20 cellular contexts compared by ENCODE assay signal in genomic region chr10:86706977-86707376, GRCh38. TPM values are rescaled to one million over a fixed set of nuclear protein-coding genes. Genes with fewer than 3 reads are reported as not detected.
DNase-seq lines count a peak whose midpoint lies in the region; ATAC-seq and TF ChIP-seq lines count a peak whose summit lies in the region.
"Had no signal": no experiment of that assay in that cellular context is flagged by ENCODE, and none has a peak within 500 bp of the region (broad histone marks: within the 10 kb centered on the region; RNA-seq: fewer than 3 reads in every experiment).

No MANE protein-coding gene starts in this region.

- H3K4me3 Mint-ChIP-seq in natural killer cell (no peak overlapping the region), nephron progenitor cell (no peak overlapping the region)
- H3K4me3 Mint-ChIP-seq in natural killer cell treated with Interleukin-12 subunit alpha and Interleukin-12 subunit beta and Interleukin-15 and Interleukin-18, amount 100 ng/mL, for 72 hours: no peak overlapping the region
- no peak overlapping the region for H3K4me3 Mint-ChIP-seq in activated T-cell treated with anti-CD3 and anti-CD28 coated beads, Interleukin-2, amount 50 U/mL, for 72 hours

- H3K36me3 Mint-ChIP-seq in natural killer cell (no peaks in the 10 kb centered on the region), nephron progenitor cell (ENCODE audit: low read depth) (no peaks in the 10 kb centered on the region)
- H3K36me3 Mint-ChIP-seq in natural killer cell treated with Interleukin-12 subunit alpha and Interleukin-12 subunit beta and Interleukin-15 and Interleukin-18, amount 100 ng/mL, for 72 hours: no peaks in the 10 kb centered on the region
- no peaks in the 10 kb centered on the region for H3K36me3 Mint-ChIP-seq in activated T-cell treated with anti-CD3 and anti-CD28 coated beads, Interleukin-2, amount 50 U/mL, for 72 hours (ENCODE audit: insufficient read depth in 2 of 2)
- H3K36me3 Mint-ChIP-seq: CD8-positive, alpha-beta memory T cell had no signal

- H3K4me1 ChIP-seq in muscle layer of colon (ENCODE audit: insufficient read depth, low read length): peaks cover 8% of the 10 kb centered on the region
- peaks cover 0 to 22% (median 12%) of the 10 kb centered on the region in 4 donors for H3K4me1 ChIP-seq in sigmoid colon

- no peak for DNase-seq in natural killer cell
- DNase-seq in natural killer cell treated with Interleukin-12 subunit alpha and Interleukin-12 subunit beta and Interleukin-15 and Interleukin-18, amount 100 ng/mL, for 72 hours (ENCODE audit: low spot score): no peak
- DNase-seq in sigmoid colon: no peak
- no peak for DNase-seq in activated T-cell treated with anti-CD3 and anti-CD28 coated beads, Interleukin-2, amount 50 U/mL, for 72 hours
- DNase-seq in nephron progenitor cell: no peak
- DNase-seq in GM03348 (ENCODE audit: low spot score): no peak
- DNase-seq: ACHN; C1 segment of cervical spinal cord; GOT3; MM.1S; NCI-H1092 treated with DMSO at 0.1 percent for 48 hours; NCI-H146; NCI-H2029 treated with DMSO at 0.1 percent for 48 hours; NCI-H2171 treated with DMSO at 0.1 percent for 48 hours; NCI-H446 treated with DMSO at 0.1 percent for 48 hours; NK-92 treated with Interleukin-12 subunit alpha and Interleukin-12 subunit beta, amount 100 ng/mL, for 24 hours had no signal

- H3K27me3 Mint-ChIP-seq in natural killer cell (ENCODE audit: low read depth in 2 of 2): no peaks in the 10 kb centered on the region
- H3K27me3 Mint-ChIP-seq in natural killer cell treated with Interleukin-12 subunit alpha and Interleukin-12 subunit beta and Interleukin-15 and Interleukin-18, amount 100 ng/mL, for 72 hours: no peaks in the 10 kb centered on the region
- H3K27me3 Mint-ChIP-seq in activated T-cell treated with anti-CD3 and anti-CD28 coated beads, Interleukin-2, amount 50 U/mL, for 72 hours (ENCODE audit: low read depth): no peaks in the 10 kb centered on the region
- H3K27me3 Mint-ChIP-seq in nephron progenitor cell (ENCODE audit: low read depth, poor library complexity): peaks cover 9% of the 10 kb centered on the region
- H3K27me3 Mint-ChIP-seq: CD8-positive, alpha-beta memory T cell had no signal

- 92 to 94% methylated on average over 1 of the region's 1 CpG for WGBS in sigmoid colon, 2 donors

- intact Hi-C loops in natural killer cell (cut with micrococcal nuclease): no loop called here
- intact Hi-C loops in sigmoid colon (cut with DNase I): no loop called here

- peaks cover 20 to 30% of the 10 kb centered on the region in 2 donors for H3K4me1 Mint-ChIP-seq in natural killer cell
- H3K4me1 Mint-ChIP-seq in natural killer cell treated with Interleukin-12 subunit alpha and Interleukin-12 subunit beta and Interleukin-15 and Interleukin-18, amount 100 ng/mL, for 72 hours (ENCODE audit: low read depth in 2 of 2): peaks cover 8 to 15% of the 10 kb centered on the region in 2 donors
- H3K4me1 Mint-ChIP-seq in activated T-cell treated with anti-CD3 and anti-CD28 coated beads, Interleukin-2, amount 50 U/mL, for 72 hours (ENCODE audit: low read depth): peaks cover 18% of the 10 kb centered on the region
- H3K4me1 Mint-ChIP-seq in nephron progenitor cell: peaks cover 33% of the 10 kb centered on the region

- H3K27ac ChIP-seq in muscle layer of colon (ENCODE audit: low read depth, low read length) (peak overlapping the region; percentile 14), sigmoid colon (peak overlapping the region; percentile 39 to 99 (median 96))
- H3K27ac ChIP-seq: Peyer's patch had no signal

- TF ChIP-seq CTCF in natural killer cell (IDR thresholded peaks at IDR 0.05) (no peak), sigmoid colon (IDR thresholded peaks at IDR 0.05) (no peak), nephron progenitor cell (IDR thresholded peaks at IDR 0.05) (no peak)

- no peak for TF ChIP-seq POLR2A in sigmoid colon (IDR thresholded peaks at IDR 0.05)

- H3K9me3 ChIP-seq in muscle layer of colon (ENCODE audit: low read length) (no peaks in the 10 kb centered on the region), sigmoid colon (no peaks in the 10 kb centered on the region)
- H3K9me3 ChIP-seq: Peyer's patch had no signal

- TF ChIP-seq EP300 in sigmoid colon (IDR thresholded peaks at IDR 0.05): no peak

- H3K9ac ChIP-seq in muscle layer of colon (ENCODE audit: low read length): no peak overlapping the region

- H3K36me3 ChIP-seq in muscle layer of colon (ENCODE audit: insufficient read depth, low read length) (peaks cover 48% of the 10 kb centered on the region), sigmoid colon (peaks cover 0 to 29% (median 0%) of the 10 kb centered on the region in 4 donors)
- H3K36me3 ChIP-seq: Peyer's patch had no signal

- H3K27ac Mint-ChIP-seq in natural killer cell (peak overlapping the region; percentile 16 to 51), nephron progenitor cell (no peak overlapping the region)
- H3K27ac Mint-ChIP-seq in natural killer cell treated with Interleukin-12 subunit alpha and Interleukin-12 subunit beta and Interleukin-15 and Interleukin-18, amount 100 ng/mL, for 72 hours: no peak overlapping the region
- H3K27ac Mint-ChIP-seq in activated T-cell treated with anti-CD3 and anti-CD28 coated beads, Interleukin-2, amount 50 U/mL, for 72 hours: no peak overlapping the region

- ATAC-seq in natural killer cell: no peak
- ATAC-seq in natural killer cell treated with Interleukin-12 subunit alpha and Interleukin-12 subunit beta and Interleukin-15 and Interleukin-18, amount 100 ng/mL, for 72 hours: no peak
- no peak for ATAC-seq in activated T-cell treated with anti-CD3 and anti-CD28 coated beads, Interleukin-2, amount 50 U/mL, for 72 hours (replicated peaks in 1 of 2)

- H3K9me3 Mint-ChIP-seq in natural killer cell: no peaks in the 10 kb centered on the region
- H3K9me3 Mint-ChIP-seq in natural killer cell treated with Interleukin-12 subunit alpha and Interleukin-12 subunit beta and Interleukin-15 and Interleukin-18, amount 100 ng/mL, for 72 hours: no peaks in the 10 kb centered on the region
- no peaks in the 10 kb centered on the region for H3K9me3 Mint-ChIP-seq in activated T-cell treated with anti-CD3 and anti-CD28 coated beads, Interleukin-2, amount 50 U/mL, for 72 hours
- no peaks in the 10 kb centered on the region for H3K9me3 Mint-ChIP-seq in nephron progenitor cell
- H3K9me3 Mint-ChIP-seq: CD8-positive, alpha-beta memory T cell had no signal

- H3K4me3 ChIP-seq in muscle layer of colon (ENCODE audit: low read depth in 1 of 2, low read length in 2 of 2) (no peak overlapping the region), sigmoid colon (no peak overlapping the region)
- H3K4me3 ChIP-seq: Peyer's patch had no signal

- H3K27me3 ChIP-seq in muscle layer of colon (ENCODE audit: control insufficient read depth in 1 of 2, insufficient read depth in 2 of 2, low read length in 2 of 2) (no peaks in the 10 kb centered on the region), sigmoid colon (no peaks in the 10 kb centered on the region)
- H3K27me3 ChIP-seq: Peyer's patch had no signal

RNA-seq across cellular contexts. Expression of gene LDB3, which starts 38.7 kb away (rescaled TPM):
- total RNA-seq in natural killer cell: under 1 TPM in 2 of 3 donors, not detected in 1; 0.11 to 0.12 TPM
- not detected for total RNA-seq in natural killer cell treated with Interleukin-12 subunit alpha and Interleukin-12 subunit beta and Interleukin-15 and Interleukin-18, amount 100 ng/mL, for 72 hours
- total RNA-seq in sigmoid colon: 10 to 100 TPM; 13.2 to 42.1 (median 22.4) TPM
- polyA plus RNA-seq in sigmoid colon: 1 to 10 TPM; 1.2 to 1.9 (median 1.8) TPM
- under 1 TPM; 0.14 to 0.16 TPM for total RNA-seq in activated T-cell treated with anti-CD3 and anti-CD28 coated beads, Interleukin-2, amount 50 U/mL, for 72 hours
- polyA plus RNA-seq: CD8-positive, alpha-beta memory T cell had no signal

RNA-seq across cellular contexts. Expression of gene BMPR1A, which starts 49.4 kb away (rescaled TPM):
- total RNA-seq in natural killer cell (1 to 10 TPM; 5.5 to 8.1 (median 7.7) TPM), sigmoid colon (100 to 1,000 TPM in 3 of 4 donors, 10 to 100 TPM in 1; 84.2 to 145 (median 120) TPM)
- 10 to 100 TPM in 1 of 2 donors, 1 to 10 TPM in 1; 8.2 to 11.5 TPM for total RNA-seq in natural killer cell treated with Interleukin-12 subunit alpha and Interleukin-12 subunit beta and Interleukin-15 and Interleukin-18, amount 100 ng/mL, for 72 hours
- 10 to 100 TPM in 1 of 3 donors, 1 to 10 TPM in 2; 5.5 to 16.1 (median 7.8) TPM for polyA plus RNA-seq in sigmoid colon
- 10 to 100 TPM in 1 of 2 donors, 1 to 10 TPM in 1; 7.0 to 11.8 TPM for total RNA-seq in activated T-cell treated with anti-CD3 and anti-CD28 coated beads, Interleukin-2, amount 50 U/mL, for 72 hours

RNA-seq across cellular contexts. Expression of gene OPN4, which starts 52.6 kb away (rescaled TPM):
- not detected for total RNA-seq in natural killer cell
- not detected for total RNA-seq in natural killer cell treated with Interleukin-12 subunit alpha and Interleukin-12 subunit beta and Interleukin-15 and Interleukin-18, amount 100 ng/mL, for 72 hours
- not detected for total RNA-seq in sigmoid colon
- polyA plus RNA-seq in sigmoid colon: under 1 TPM in 1 of 3 donors, not detected in 2; 0.04 TPM
- total RNA-seq in activated T-cell treated with anti-CD3 and anti-CD28 coated beads, Interleukin-2, amount 50 U/mL, for 72 hours: not detected
- total RNA-seq: CD8-positive, alpha-beta memory T cell; LHCN-M2; Peyer's patch had no signal
- polyA plus RNA-seq: CD8-positive, alpha-beta memory T cell had no signal

Comparison
In these comparisons a context has a peak if more than half of its experiments do, and no peak if none do; other contexts are left out.
1. H3K27ac Mint-ChIP-seq: peak in natural killer cell (2 of 2); none in natural killer cell treated with Interleukin-12 subunit alpha and Interleukin-12 subunit beta and Interleukin-15 and Interleukin-18, amount 100 ng/mL, for 72 hours (0 of 2), activated T-cell treated with anti-CD3 and anti-CD28 coated beads, Interleukin-2, amount 50 U/mL, for 72 hours (single experiment) and nephron progenitor cell (single experiment).
2. RNA of gene LDB3, which starts 38.7 kb away (total RNA-seq): 13.2 to 42.1 TPM in sigmoid colon; 0.14 to 0.16 TPM in activated T-cell treated with anti-CD3 and anti-CD28 coated beads, Interleukin-2, amount 50 U/mL, for 72 hours, 0.11 to 0.12 TPM in natural killer cell and not detected in natural killer cell treated with Interleukin-12 subunit alpha and Interleukin-12 subunit beta and Interleukin-15 and Interleukin-18, amount 100 ng/mL, for 72 hours; every median in the first group is over 10 times any median in the second.
3. RNA of gene BMPR1A, which starts 49.4 kb away (total RNA-seq): 84.2 to 145 TPM in sigmoid colon; 7.0 to 11.8 TPM in activated T-cell treated with anti-CD3 and anti-CD28 coated beads, Interleukin-2, amount 50 U/mL, for 72 hours, 8.2 to 11.5 TPM in natural killer cell treated with Interleukin-12 subunit alpha and Interleukin-12 subunit beta and Interleukin-15 and Interleukin-18, amount 100 ng/mL, for 72 hours and 5.5 to 8.1 TPM in natural killer cell; every median in the first group is over 4 times any median in the second.